Comparison of ENCODE assay signal across 12 cellular contexts in genomic region chr4:69156913-69157312, GRCh38. TPM values are rescaled to one million over a fixed set of nuclear protein-coding genes. Genes with fewer than 3 reads are reported as not detected.
DNase-seq lines count a peak whose midpoint lies in the region; ATAC-seq and TF ChIP-seq lines count a peak whose summit lies in the region.
"Had no signal": no experiment of that assay in that cellular context is flagged by ENCODE, and none has a peak within 500 bp of the region (broad histone marks: within the 10 kb centered on the region; RNA-seq: fewer than 3 reads in every experiment).

No MANE protein-coding gene starts in this region.

- no peak overlapping the region for H3K27ac Mint-ChIP-seq in CD4-positive, alpha-beta memory T cell

- peak; percentile 33 for TF ChIP-seq CTCF in fibroblast of mammary gland (conservative IDR thresholded peaks at IDR 0.05; ENCODE audit: control insufficient read depth, insufficient read depth, low read depth, low read length)

- no peaks in the 10 kb centered on the region for H3K9me3 ChIP-seq in CD4-positive, alpha-beta memory T cell (ENCODE audit: control insufficient read depth in 1 of 2, low read length in 2 of 2)
- H3K9me3 ChIP-seq: neutrophil, upper lobe of left lung had no signal

- H3K4me3 ChIP-seq in fibroblast of mammary gland (ENCODE audit: control insufficient read depth, low read depth, low read length) (no peak overlapping the region), H7 (ENCODE audit: insufficient read depth, low read depth, low read length) (no peak overlapping the region)
- no peak overlapping the region for H3K4me3 ChIP-seq in CD4-positive, alpha-beta memory T cell (ENCODE audit: low read length in 2 of 2)
- H3K4me3 ChIP-seq: upper lobe of left lung had no signal

- no peaks in the 10 kb centered on the region for H3K4me1 Mint-ChIP-seq in CD4-positive, alpha-beta memory T cell

- no peaks in the 10 kb centered on the region for H3K36me3 ChIP-seq in H7 (replicated peaks; ENCODE audit: control insufficient read depth, insufficient read depth, low read length)
- no peaks in the 10 kb centered on the region for H3K36me3 ChIP-seq in CD4-positive, alpha-beta memory T cell (ENCODE audit: insufficient read depth, low read length)
- H3K36me3 ChIP-seq: neutrophil, upper lobe of left lung had no signal

- CTCF ChIA-PET in CD4-positive, alpha-beta memory T cell (lab: Charles Lee; ENCODE audit: partially characterized antibody), result no interaction called here

- H3K27me3 ChIP-seq in H7 (ENCODE audit: control insufficient read depth, insufficient read depth, low read length), result no peaks in the 10 kb centered on the region
- no peaks in the 10 kb centered on the region for H3K27me3 ChIP-seq in CD4-positive, alpha-beta memory T cell (ENCODE audit: insufficient read depth, low read length)
- H3K27me3 ChIP-seq: neutrophil, upper lobe of left lung had no signal

- H3K27ac ChIP-seq in CD4-positive, alpha-beta memory T cell (ENCODE audit: low read depth, low read length), result no peak overlapping the region
- H3K27ac ChIP-seq: neutrophil, upper lobe of left lung had no signal

- ATAC-seq in HG03442 (IDR thresholded peaks at IDR 0.05; ENCODE audit: unreplicated experiment), result no peak

- DNase-seq in SIG-M5 treated with dmso at 0.1 percent for 504 hours (lab: John Stamatoyannopoulos, UW; ENCODE audit: unreplicated experiment) (peak; percentile 2), SIG-M5 (lab: John Stamatoyannopoulos, UW) (no peak), NCI-H460 (ENCODE audit: extremely low read depth, low read depth) (peak; percentile 3), fibroblast of mammary gland (ENCODE audit: low read depth) (peak; percentile 1), H7 (no peak), GM19238 (ENCODE audit: insufficient read length, low spot score) (no peak)
- DNase-seq in CD4-positive, alpha-beta memory T cell, result no peak
- DNase-seq: cortex of kidney; stimulated activated CD4-positive, alpha-beta T cell treated with anti-CD3 and anti-CD28 coated beads, Interleukin-4, amount 100 ng/mL, for 4 hours; upper lobe of left lung had no signal

- H3K4me3 Mint-ChIP-seq in CD4-positive, alpha-beta memory T cell, result no peak overlapping the region

- intact Hi-C loops in CD4-positive, alpha-beta memory T cell (cut with micrococcal nuclease), result no loop called here

- H3K36me3 Mint-ChIP-seq in CD4-positive, alpha-beta memory T cell, result no peaks in the 10 kb centered on the region

- H3K4me1 ChIP-seq in CD4-positive, alpha-beta memory T cell (ENCODE audit: insufficient read depth, low read length), result no peaks in the 10 kb centered on the region
- H3K4me1 ChIP-seq: upper lobe of left lung had no signal

- peaks cover 0 to 4% (median 0%) of the 10 kb centered on the region in 8 donors for H3K9me3 Mint-ChIP-seq in CD4-positive, alpha-beta memory T cell

- POLR2A ChIA-PET in CD4-positive, alpha-beta memory T cell (lab: Charles Lee; ENCODE audit: partially characterized antibody), result no interaction called here

- H3K27me3 Mint-ChIP-seq in CD4-positive, alpha-beta memory T cell, result no peaks in the 10 kb centered on the region

RNA-seq across cellular contexts. Expression of gene UGT2B11, which starts 57.6 kb away (rescaled TPM):
- not detected in 2 replicates for total RNA-seq in NCI-H460 (2014; rRNA removed; shearing (Covaris generic))
- polyA plus RNA-seq in NCI-H460 (2014; cell fraction: nucleus; rRNA removed), result not detected in 2 replicates
- not detected in 2 replicates for total RNA-seq in H7 (2014; rRNA removed; shearing (Covaris generic))
- not detected for total RNA-seq in CD4-positive, alpha-beta memory T cell
- polyA plus RNA-seq in CD4-positive, alpha-beta memory T cell, result not detected
- total RNA-seq: upper lobe of left lung had no signal

Comparison
In these comparisons a context has a peak if more than half of its experiments do, and no peak if none do; other contexts are left out.
1. DNase-seq: peak in SIG-M5 treated with dmso at 0.1 percent for 504 hours (single experiment), NCI-H460 (single experiment) and fibroblast of mammary gland (single experiment); none in SIG-M5 (single experiment), H7 (single experiment), CD4-positive, alpha-beta memory T cell (0 of 5) and GM19238 (single experiment).